Comparison of ENCODE assay signal across 12 cellular contexts in genomic region chr2:47336259-47337238, GRCh38. TPM values are rescaled to one million over a fixed set of nuclear protein-coding genes. Genes with fewer than 3 reads are reported as not detected.
DNase-seq lines count a peak whose midpoint lies in the region; ATAC-seq and TF ChIP-seq lines count a peak whose summit lies in the region.
"Had no signal": no experiment of that assay in that cellular context is flagged by ENCODE, and none has a peak within 500 bp of the region (broad histone marks: within the 10 kb centered on the region; RNA-seq: fewer than 3 reads in every experiment).

No MANE protein-coding gene starts in this region.

- H3K27me3 ChIP-seq in colonic mucosa, result no peaks in the 10 kb centered on the region
- H3K27me3 ChIP-seq: foreskin keratinocyte, suprapubic skin had no signal

- H3K4me3 Mint-ChIP-seq in activated naive CD4-positive, alpha-beta T cell treated with anti-CD3 and anti-CD28 coated beads, Interleukin-2, amount 10 ng/mL, durations not matched to agents 7 days and 5 days, result no peak overlapping the region
- H3K4me3 Mint-ChIP-seq: activated naive CD4-positive, alpha-beta T cell treated with anti-CD3 and anti-CD28 coated beads, Interleukin-2, amount 50 U/mL, for 24 hours had no signal

- CTCF ChIA-PET in activated naive CD4-positive, alpha-beta T cell treated with anti-CD3 and anti-CD28 coated beads, Interleukin-2, amount 10 ng/mL, durations not matched to agents 7 days and 5 days (lab: Charles Lee), result interaction anchor here (0.8 to 7.4 kb wide), 8 partner anchors 8 to 592 kb away, joined by 3 to 73 read pairs (median 4); no protein-coding TSS in a partner anchor

- H3K27ac ChIP-seq in colonic mucosa (peak overlapping the region; percentile 64), substantia nigra (ENCODE audit: low read depth, low read length, poor library complexity, severe bottlenecking) (peak overlapping the region; percentile 24)
- H3K27ac ChIP-seq: foreskin keratinocyte, suprapubic skin had no signal

- H3K4me1 Mint-ChIP-seq in activated naive CD4-positive, alpha-beta T cell treated with anti-CD3 and anti-CD28 coated beads, Interleukin-2, amount 10 ng/mL, durations not matched to agents 7 days and 5 days, result no peaks in the 10 kb centered on the region
- H3K4me1 Mint-ChIP-seq: activated naive CD4-positive, alpha-beta T cell treated with anti-CD3 and anti-CD28 coated beads, Interleukin-2, amount 50 U/mL, for 24 hours had no signal

- intact Hi-C loops in colonic mucosa (cut with DNase I), result no loop called here

- no peaks in the 10 kb centered on the region for H3K9me3 ChIP-seq in colonic mucosa
- H3K9me3 ChIP-seq: suprapubic skin had no signal

- no peak for TF ChIP-seq CTCF in GM20000 (IDR thresholded peaks at IDR 0.05; ENCODE audit: extremely low read depth, missing control alignments)
- TF ChIP-seq CTCF in colonic mucosa (IDR thresholded peaks at IDR 0.05), result no peak

- DNase-seq in GM20000 (ENCODE audit: low spot score), result peak; percentile 55
- DNase-seq in MV-4-11 (lab: John Stamatoyannopoulos, UW), result peak; percentile 95
- DNase-seq in colonic mucosa, result peak; percentile 61
- DNase-seq in substantia nigra (lab: John Stamatoyannopoulos, UW), result no peak
- DNase-seq in NCI-H446 treated with DMSO at 0.1 percent for 48 hours (lab: John Stamatoyannopoulos, UW), result no peak
- no peak for DNase-seq in activated naive CD4-positive, alpha-beta T cell treated with anti-CD3 and anti-CD28 coated beads, Interleukin-2, amount 10 ng/mL, durations not matched to agents 7 days and 5 days

- no peaks in the 10 kb centered on the region for H3K9me3 Mint-ChIP-seq in activated naive CD4-positive, alpha-beta T cell treated with anti-CD3 and anti-CD28 coated beads, Interleukin-2, amount 10 ng/mL, durations not matched to agents 7 days and 5 days
- H3K9me3 Mint-ChIP-seq: activated naive CD4-positive, alpha-beta T cell treated with anti-CD3 and anti-CD28 coated beads, Interleukin-2, amount 50 U/mL, for 24 hours had no signal

- no peak for ATAC-seq in GM18520 (IDR thresholded peaks at IDR 0.05; ENCODE audit: unreplicated experiment)
- ATAC-seq: foreskin keratinocyte had no signal

- H3K9ac ChIP-seq in colonic mucosa (ENCODE audit: low read depth in 2 of 2, low read length in 2 of 2), result peak overlapping the region in 1 of 2 donors; percentile 59

- H3K4me1 ChIP-seq in colonic mucosa, result peaks cover 10% of the 10 kb centered on the region

- H3K27me3 Mint-ChIP-seq in activated naive CD4-positive, alpha-beta T cell treated with anti-CD3 and anti-CD28 coated beads, Interleukin-2, amount 10 ng/mL, durations not matched to agents 7 days and 5 days, result peaks cover 39% of the 10 kb centered on the region

- H3K27ac Mint-ChIP-seq in activated naive CD4-positive, alpha-beta T cell treated with anti-CD3 and anti-CD28 coated beads, Interleukin-2, amount 10 ng/mL, durations not matched to agents 7 days and 5 days, result no peak overlapping the region
- H3K27ac Mint-ChIP-seq: activated naive CD4-positive, alpha-beta T cell treated with anti-CD3 and anti-CD28 coated beads, Interleukin-2, amount 50 U/mL, for 24 hours had no signal

- H3K4me3 ChIP-seq in colonic mucosa, result no peak overlapping the region
- H3K4me3 ChIP-seq: suprapubic skin had no signal

- H3K36me3 Mint-ChIP-seq in activated naive CD4-positive, alpha-beta T cell treated with anti-CD3 and anti-CD28 coated beads, Interleukin-2, amount 10 ng/mL, durations not matched to agents 7 days and 5 days, result no peaks in the 10 kb centered on the region
- H3K36me3 Mint-ChIP-seq: activated naive CD4-positive, alpha-beta T cell treated with anti-CD3 and anti-CD28 coated beads, Interleukin-2, amount 50 U/mL, for 24 hours had no signal

- H3K36me3 ChIP-seq in colonic mucosa, result no peaks in the 10 kb centered on the region
- H3K36me3 ChIP-seq: suprapubic skin had no signal

RNA-seq across cellular contexts. Expression of gene EPCAM, which starts 32.6 kb away (rescaled TPM):
- 1,000 to 10,000 TPM; 1,354 to 1,578 TPM for total RNA-seq in colonic mucosa
- total RNA-seq: pulmonary artery endothelial cell, SK-MEL-5 had no signal

Comparison
In these comparisons a context has a peak if more than half of its experiments do, and no peak if none do; other contexts are left out.
1. DNase-seq: peak in GM20000 (single experiment), MV-4-11 (single experiment) and colonic mucosa (single experiment); none in substantia nigra (0 of 49), NCI-H446 treated with DMSO at 0.1 percent for 48 hours (single experiment) and activated naive CD4-positive, alpha-beta T cell treated with anti-CD3 and anti-CD28 coated beads, Interleukin-2, amount 10 ng/mL, durations not matched to agents 7 days and 5 days (single experiment).